ENCODE assay signal across 8 cellular contexts in genomic region chr9:131668057-131668438, GRCh38.
DNase-seq lines count a peak whose midpoint lies in the region; ATAC-seq and TF ChIP-seq lines count a peak whose summit lies in the region.

No MANE protein-coding gene starts in this region.

- TF ChIP-seq CTCF in PC-3 (conservative IDR thresholded peaks at IDR 0.05; ENCODE audit: low read depth, low read length), result no peak
- TF ChIP-seq CTCF in gastroesophageal sphincter (IDR thresholded peaks at IDR 0.05), result no peak

- H3K27me3 ChIP-seq in PC-3 (ENCODE audit: low read length) (no peaks in the 10 kb centered on the region), gastroesophageal sphincter (no peaks in the 10 kb centered on the region), thymus (ENCODE audit: control insufficient read depth, insufficient read depth) (no peaks in the 10 kb centered on the region)

- H3K27ac ChIP-seq in PC-3 (ENCODE audit: low read length) (peak overlapping the region; percentile 45; the same call in 1 of the 2 replicates), gastroesophageal sphincter (peak overlapping the region in 3 of 4 donors; percentile 71 to 82 (median 78)), thymus (ENCODE audit: low read depth) (no peak overlapping the region)

- BruUV-seq in PC-3 (replicated peaks; lab: Mats Ljungman, UMichigan), result no TSS peak

- no peaks in the 10 kb centered on the region for H3K9me3 Mint-ChIP-seq in activated T-cell treated with anti-CD3 and anti-CD28 coated beads, Interleukin-2, amount 50 U/mL, for 24 hours

- TF ChIP-seq POLR2A in gastroesophageal sphincter (IDR thresholded peaks at IDR 0.05), result no peak

- no peak overlapping the region for H3K4me2 ChIP-seq in PC-3 (ENCODE audit: low read length)

- ATAC-seq in PC-3, result no peak
- no peak for ATAC-seq in gastroesophageal sphincter

- H3K27ac Mint-ChIP-seq in activated T-cell treated with anti-CD3 and anti-CD28 coated beads, Interleukin-2, amount 50 U/mL, for 24 hours, result peak overlapping the region; percentile 100

- intact Hi-C loops in PC-3 (cut with micrococcal nuclease), result loop anchor here (2.0 kb wide), 1 partner anchor 71 kb away; no protein-coding TSS in a partner anchor

- peaks cover 4% of the 10 kb centered on the region; the same call in 1 of the 2 replicates for H3K79me2 ChIP-seq in PC-3 (ENCODE audit: low read length)

- H3K4me3 ChIP-seq in PC-3 (ENCODE audit: low read length) (no peak overlapping the region), gastroesophageal sphincter (no peak overlapping the region), thymus (ENCODE audit: low read length) (peak overlapping the region; percentile 0)

- H3K4me1 Mint-ChIP-seq in activated T-cell treated with anti-CD3 and anti-CD28 coated beads, Interleukin-2, amount 50 U/mL, for 24 hours (ENCODE audit: low read depth), result peaks cover 94% of the 10 kb centered on the region

- H3K4me3 Mint-ChIP-seq in activated T-cell treated with anti-CD3 and anti-CD28 coated beads, Interleukin-2, amount 50 U/mL, for 24 hours, result peak overlapping the region; percentile 79

- no peaks in the 10 kb centered on the region for H3K27me3 Mint-ChIP-seq in activated T-cell treated with anti-CD3 and anti-CD28 coated beads, Interleukin-2, amount 50 U/mL, for 24 hours

- POLR2A ChIA-PET in PC-3 (lab: Charles Lee; ENCODE audit: unreplicated experiment), result no interaction called here

- no peak overlapping the region for H2AFZ ChIP-seq in PC-3 (ENCODE audit: low read length)

- no peaks in the 10 kb centered on the region for H4K20me1 ChIP-seq in PC-3 (ENCODE audit: low read length)

- H3K36me3 Mint-ChIP-seq in activated T-cell treated with anti-CD3 and anti-CD28 coated beads, Interleukin-2, amount 50 U/mL, for 24 hours (ENCODE audit: low read depth), result peaks cover 35% of the 10 kb centered on the region

- H3F3A ChIP-seq in PC-3 (ENCODE audit: low read length, unreplicated experiment), result no peaks in the 10 kb centered on the region

- no peak overlapping the region for H3K9ac ChIP-seq in PC-3 (ENCODE audit: low read length)

- H3K9me3 ChIP-seq in PC-3 (ENCODE audit: low read length), result no peaks in the 10 kb centered on the region
- no peaks in the 10 kb centered on the region for H3K9me3 ChIP-seq in gastroesophageal sphincter
- no peaks in the 10 kb centered on the region for H3K9me3 ChIP-seq in thymus (ENCODE audit: control insufficient read depth)

- H3K4me1 ChIP-seq in PC-3 (ENCODE audit: insufficient read depth, low read length) (peaks cover 33% of the 10 kb centered on the region), gastroesophageal sphincter (peaks cover 0 to 64% (median 41%) of the 10 kb centered on the region in 3 donors), thymus (ENCODE audit: control insufficient read depth, insufficient read depth, low read length) (peaks cover 41% of the 10 kb centered on the region)

- WGBS in gastroesophageal sphincter (ENCODE audit: low coverage in 1 of 2), 2 donors, result 73 to 85% methylated on average over 6 to 9 of the region's 9 CpGs
- WGBS in thymus, result 40% methylated on average over 9 of the region's 9 CpGs

- no peak for DNase-seq in activated T-cell treated with anti-CD3 and anti-CD28 coated beads, Interleukin-2, amount 50 U/mL, for 24 hours
- no peak for DNase-seq in activated T-cell treated with anti-CD3 and anti-CD28 coated beads for 4 hours
- DNase-seq in PC-3, result no peak
- no peak for DNase-seq in nucleus accumbens (lab: John Stamatoyannopoulos, UW)
- DNase-seq in NCI-H2107 (lab: John Stamatoyannopoulos, UW), result no peak
- no peak for DNase-seq in activated CD4-positive, CD25-positive, alpha-beta regulatory T cell treated with anti-CD3 and anti-CD28 coated beads, Interleukin-2, amount 50 U/mL, for 72 hours

- TF ChIP-seq EP300 in gastroesophageal sphincter (IDR thresholded peaks at IDR 0.05), result no peak

- H3K36me3 ChIP-seq in PC-3 (ENCODE audit: low read depth, low read length), result no peaks in the 10 kb centered on the region
- H3K36me3 ChIP-seq in gastroesophageal sphincter, result no peaks in the 10 kb centered on the region
- H3K36me3 ChIP-seq in thymus (ENCODE audit: control insufficient read depth, insufficient read depth), result no peaks in the 10 kb centered on the region

- H3K9me2 ChIP-seq in PC-3 (replicated peaks; ENCODE audit: low read length), result no peaks in the 10 kb centered on the region

- CTCF ChIA-PET in PC-3 (lab: Charles Lee), result no interaction called here
